Comparison of ENCODE assay signal across 9 cellular contexts in the genomic region with DNA sequence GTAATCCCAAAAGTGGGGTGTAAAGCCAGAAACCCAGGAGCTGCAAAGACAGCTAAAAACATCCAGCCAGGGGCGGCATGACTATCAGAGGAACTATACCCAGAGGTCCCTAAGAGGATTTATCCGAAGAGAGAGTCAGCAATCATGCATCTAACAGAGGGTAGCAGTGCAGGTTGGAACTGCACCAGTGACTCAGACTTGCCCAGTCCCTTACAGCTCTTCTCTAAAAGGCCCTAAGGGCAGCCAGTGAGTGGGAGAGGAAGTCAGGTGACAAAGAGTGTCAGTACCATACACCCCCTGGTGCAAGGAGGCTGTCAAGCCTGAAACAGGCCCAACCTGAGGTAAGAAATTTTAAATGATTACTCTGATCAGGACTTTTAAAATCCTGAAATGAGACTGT.
A peak's percentile ranks its signal among the peaks of the same experiment; 100 is the strongest.
DNase-seq lines count a peak whose midpoint lies in the region; ATAC-seq and TF ChIP-seq lines count a peak whose summit lies in the region.
"Had no signal": no experiment of that assay in that cellular context is flagged by ENCODE, and none has a peak within 500 bp of the region (broad histone marks: within the 10 kb centered on the region; RNA-seq: fewer than 3 reads in every experiment).

No MANE protein-coding gene starts in this region.

- in situ Hi-C loops in SK-MEL-5 (cut with HindIII; ENCODE audit: low pct_unique_long_range_greater_than_20kb, low sequenced_read_pairs) = no loop called here

- H3K9me3 Mint-ChIP-seq in endothelial cell (ENCODE audit: unreplicated experiment) (no peaks in the 10 kb centered on the region), mesothelial cell of epicardium (no peaks in the 10 kb centered on the region)

- H3K27me3 Mint-ChIP-seq in endothelial cell (ENCODE audit: unreplicated experiment) (no peaks in the 10 kb centered on the region), mesothelial cell of epicardium (ENCODE audit: low read depth) (no peaks in the 10 kb centered on the region)

- peak; percentile 45 for DNase-seq in A172 (ENCODE audit: low spot score)
- DNase-seq in SK-MEL-5 (ENCODE audit: low read depth, low spot score) = peak; percentile 47
- DNase-seq in endothelial cell (ENCODE audit: low spot score) = no peak
- peak; percentile 33 for DNase-seq in stimulated activated CD8-positive, alpha-beta memory T cell treated with anti-CD3 and anti-CD28 coated beads, Interleukin-7, amount 100 ng/mL, for 4 hours (ENCODE audit: low read depth in 2 of 2)
- DNase-seq in cerebellar nuclear complex (lab: John Stamatoyannopoulos, UW) = no peak
- DNase-seq in mesothelial cell of epicardium (ENCODE audit: low spot score in 2 of 2, unreplicated experiment in 2 of 2) = no peak
- DNase-seq: right cardiac atrium had no signal

- H3K4me1 Mint-ChIP-seq in endothelial cell (ENCODE audit: unreplicated experiment) (peaks cover 6% of the 10 kb centered on the region), mesothelial cell of epicardium (peaks cover 25% of the 10 kb centered on the region)

- H3K36me3 Mint-ChIP-seq in endothelial cell (ENCODE audit: low read depth, unreplicated experiment) (no peaks in the 10 kb centered on the region), mesothelial cell of epicardium (no peaks in the 10 kb centered on the region)

- TF ChIP-seq CTCF in endothelial cell (IDR thresholded peaks at IDR 0.05; ENCODE audit: unreplicated experiment) (no peak), mesothelial cell of epicardium (IDR thresholded peaks at IDR 0.05; ENCODE audit: unreplicated experiment) (no peak)

- no peak overlapping the region for H3K4me3 Mint-ChIP-seq in endothelial cell (ENCODE audit: unreplicated experiment)
- no peak overlapping the region for H3K4me3 Mint-ChIP-seq in mesothelial cell of epicardium

- ATAC-seq in GM18520 (IDR thresholded peaks at IDR 0.05; ENCODE audit: unreplicated experiment) = peak; percentile 89
- ATAC-seq in HG02938 (IDR thresholded peaks at IDR 0.05; ENCODE audit: unreplicated experiment) = peak; percentile 91

- H3K27ac Mint-ChIP-seq in endothelial cell (ENCODE audit: unreplicated experiment) = peak overlapping the region; percentile 13
- no peak overlapping the region for H3K27ac Mint-ChIP-seq in mesothelial cell of epicardium

Comparison
In these comparisons a context has a peak if more than half of its experiments do, and no peak if none do; other contexts are left out.
1. DNase-seq: peak in A172 (single experiment), SK-MEL-5 (single experiment) and stimulated activated CD8-positive, alpha-beta memory T cell treated with anti-CD3 and anti-CD28 coated beads, Interleukin-7, amount 100 ng/mL, for 4 hours (2 of 2); none in endothelial cell (single experiment), cerebellar nuclear complex (0 of 2) and mesothelial cell of epicardium (0 of 2).